In the genomic region with DNA sequence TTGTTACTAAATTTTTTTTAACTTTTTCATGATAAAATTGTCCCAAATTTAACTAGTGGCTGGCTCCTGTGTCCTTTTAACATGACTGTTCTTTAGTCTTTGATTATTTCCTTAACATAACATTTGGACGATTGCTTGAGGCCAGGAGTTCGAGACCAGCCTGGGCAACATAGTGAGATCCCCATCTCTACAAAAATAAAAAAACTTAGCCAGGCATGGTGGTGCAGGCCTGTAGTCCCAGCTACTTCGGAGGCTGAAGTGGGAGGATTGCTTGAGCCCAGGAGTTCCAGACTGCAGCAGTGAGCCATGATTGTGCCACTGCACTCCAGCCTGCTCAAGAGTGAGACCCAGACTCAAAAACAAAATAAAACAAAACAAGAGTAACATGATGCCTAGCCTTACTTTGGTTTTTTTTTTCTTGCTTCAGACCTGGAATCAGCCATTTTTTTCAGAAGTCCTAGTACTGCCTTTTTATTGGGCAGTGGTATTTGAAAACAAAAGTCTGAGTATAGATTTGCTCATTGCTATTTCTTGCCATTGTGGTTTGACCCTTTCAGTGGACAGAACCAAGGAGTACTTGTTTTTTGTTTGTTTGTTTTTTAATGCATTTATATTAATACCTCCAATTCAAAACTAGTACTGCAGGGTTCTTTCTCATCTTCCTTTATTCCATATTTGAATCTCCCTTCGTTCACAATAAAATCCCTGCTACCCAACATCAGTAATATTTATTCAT, we compare ENCODE assay signal across 1 cellular context.
TF ChIP-seq lines count a peak whose summit lies in the region.

No MANE protein-coding gene starts in this region.

TF ChIP-seq in WTC11, 78 proteins besides CTCF, POLR2A, EP300 and RAD21 (continued from another document):
- TF ChIP-seq FOXP4 (CRISPR knock-in tag; IDR thresholded peaks at IDR 0.05) (no peak), ZNF121 (CRISPR knock-in tag; IDR thresholded peaks at IDR 0.05) (peak; percentile 89; the same call in 1 of the 2 replicates)
- TF ChIP-seq, protein P1, sequence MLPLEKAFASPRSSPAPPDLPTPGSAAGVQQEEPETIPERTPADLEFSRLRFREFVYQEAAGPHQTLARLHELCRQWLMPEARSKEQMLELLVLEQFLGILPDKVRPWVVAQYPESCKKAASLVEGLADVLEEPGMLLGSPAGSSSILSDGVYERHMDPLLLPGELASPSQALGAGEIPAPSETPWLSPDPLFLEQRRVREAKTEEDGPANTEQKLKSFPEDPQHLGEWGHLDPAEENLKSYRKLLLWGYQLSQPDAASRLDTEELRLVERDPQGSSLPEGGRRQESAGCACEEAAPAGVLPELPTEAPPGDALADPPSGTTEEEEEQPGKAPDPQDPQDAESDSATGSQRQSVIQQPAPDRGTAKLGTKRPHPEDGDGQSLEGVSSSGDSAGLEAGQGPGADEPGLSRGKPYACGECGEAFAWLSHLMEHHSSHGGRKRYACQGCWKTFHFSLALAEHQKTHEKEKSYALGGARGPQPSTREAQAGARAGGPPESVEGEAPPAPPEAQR (CRISPR knock-in tag; IDR thresholded peaks at IDR 0.05) = no peak
